ENCODE assay signal across 13 cellular contexts in the genomic region with DNA sequence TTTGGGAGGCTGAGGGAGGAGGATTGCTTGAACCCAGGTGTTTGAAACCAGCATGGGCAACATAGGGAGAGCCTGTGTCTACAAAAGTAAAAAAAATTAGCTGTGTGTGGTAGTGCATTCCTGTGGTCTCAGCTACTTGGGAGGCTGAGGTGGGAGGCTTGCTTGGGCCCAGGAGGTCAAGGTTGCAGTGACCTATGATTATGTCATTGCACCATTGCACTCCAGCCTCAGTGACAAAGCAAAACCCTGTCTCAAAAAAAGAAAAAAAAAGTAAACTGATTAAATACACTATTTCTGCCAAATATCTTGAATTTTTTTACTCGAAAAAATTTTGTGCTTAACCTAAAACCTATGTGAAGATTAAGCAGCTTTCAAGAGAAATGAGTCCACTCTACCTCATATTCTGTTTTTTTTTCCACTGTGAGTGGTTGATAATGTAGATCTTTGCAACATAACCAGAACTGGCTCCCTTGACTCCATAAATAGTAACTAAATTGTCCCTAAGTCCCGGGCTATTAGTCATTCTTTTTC. TPM values are rescaled to one million over a fixed set of nuclear protein-coding genes. Genes with fewer than 3 reads are reported as not detected.
DNase-seq lines count a peak whose midpoint lies in the region; ATAC-seq and TF ChIP-seq lines count a peak whose summit lies in the region.
"Had no signal": no experiment of that assay in that cellular context is flagged by ENCODE, and none has a peak within 500 bp of the region (broad histone marks: within the 10 kb centered on the region; RNA-seq: fewer than 3 reads in every experiment).

No MANE protein-coding gene starts in this region.

- H3K27ac ChIP-seq in SJSA1: peak overlapping the region; percentile 89
- H3K27ac ChIP-seq in aorta (ENCODE audit: low read depth in 1 of 2, low read length in 2 of 2): peak overlapping the region; percentile 6 to 44
- H3K27ac ChIP-seq: upper lobe of left lung had no signal

- H3K4me1 Mint-ChIP-seq in stimulated activated naive CD8-positive, alpha-beta T cell treated with anti-CD3 and anti-CD28 coated beads, Interleukin-15, Interleukin-2, amounts not matched to agents 100 ng/mL and 50 ng/mL, for 24 hours (ENCODE audit: low read depth): peaks cover 27% of the 10 kb centered on the region
- H3K4me1 Mint-ChIP-seq: activated naive CD4-positive, alpha-beta T cell treated with anti-CD3 and anti-CD28 coated beads, Interleukin-2, amount 50 U/mL, for 24 hours had no signal

- H3K9me3 Mint-ChIP-seq in stimulated activated naive CD8-positive, alpha-beta T cell treated with anti-CD3 and anti-CD28 coated beads, Interleukin-15, Interleukin-2, amounts not matched to agents 100 ng/mL and 50 ng/mL, for 24 hours: no peaks in the 10 kb centered on the region
- H3K9me3 Mint-ChIP-seq: activated naive CD4-positive, alpha-beta T cell treated with anti-CD3 and anti-CD28 coated beads, Interleukin-2, amount 50 U/mL, for 24 hours had no signal

- no peak overlapping the region for H3K4me3 ChIP-seq in SJSA1
- H3K4me3 ChIP-seq in fibroblast of pulmonary artery (replicated peaks; ENCODE audit: low read depth, low read length): no peak overlapping the region
- no peak overlapping the region for H3K4me3 ChIP-seq in aorta (ENCODE audit: low read length in 2 of 2)
- H3K4me3 ChIP-seq: upper lobe of left lung had no signal

- H3K9me3 ChIP-seq in SJSA1 (replicated peaks) (no peaks in the 10 kb centered on the region), aorta (ENCODE audit: control insufficient read depth, low read length) (no peaks in the 10 kb centered on the region)
- H3K9me3 ChIP-seq: upper lobe of left lung had no signal

- H3K4me1 ChIP-seq in SJSA1 (replicated peaks) (peaks cover 32% of the 10 kb centered on the region), aorta (ENCODE audit: control insufficient read depth in 1 of 2, insufficient read depth in 2 of 2, low read length in 2 of 2) (no peaks in the 10 kb centered on the region)
- H3K4me1 ChIP-seq: upper lobe of left lung had no signal

- DNase-seq in stimulated activated naive CD8-positive, alpha-beta T cell treated with anti-CD3 and anti-CD28 coated beads, Interleukin-15, Interleukin-2, amounts not matched to agents 100 U/mL and 50 U/mL, for 24 hours: no peak
- DNase-seq in SJSA1 (ENCODE audit: low read depth in 1 of 2, low spot score in 2 of 2): peak; percentile 91 to 94
- DNase-seq in fibroblast of pulmonary artery (ENCODE audit: low read depth): peak; percentile 91
- DNase-seq in aorta: no peak
- no peak for DNase-seq in midbrain (lab: John Stamatoyannopoulos, UW)
- DNase-seq in retina: no peak
- DNase-seq: foreskin melanocyte, NCI-H187, upper lobe of left lung had no signal

- H3K36me3 ChIP-seq in SJSA1 (no peaks in the 10 kb centered on the region), aorta (ENCODE audit: control insufficient read depth in 1 of 2, insufficient read depth in 2 of 2, low read length in 1 of 2) (no peaks in the 10 kb centered on the region)
- H3K36me3 ChIP-seq: upper lobe of left lung had no signal

- intact Hi-C loops in aorta (cut with DNase I): no loop called here

- WGBS in aorta, 2 donors: 6% methylated on average over 2 of the region's 2 CpGs

- H3K27ac Mint-ChIP-seq in stimulated activated naive CD8-positive, alpha-beta T cell treated with anti-CD3 and anti-CD28 coated beads, Interleukin-15, Interleukin-2, amounts not matched to agents 100 ng/mL and 50 ng/mL, for 24 hours: peak overlapping the region; percentile 2
- H3K27ac Mint-ChIP-seq: activated naive CD4-positive, alpha-beta T cell treated with anti-CD3 and anti-CD28 coated beads, Interleukin-2, amount 50 U/mL, for 24 hours; mesothelial cell of epicardium had no signal

- TF ChIP-seq CTCF in fibroblast of pulmonary artery (IDR thresholded peaks at IDR 0.05; ENCODE audit: low read length, missing control alignments): no peak

- no peak for ATAC-seq in stimulated activated naive CD8-positive, alpha-beta T cell treated with anti-CD3 and anti-CD28 coated beads, Interleukin-15, Interleukin-2, amounts not matched to agents 100 U/mL and 50 U/mL, for 24 hours
- no peak for ATAC-seq in aorta (ENCODE audit: low FRiP score)
- no peak for ATAC-seq in HG03442 (IDR thresholded peaks at IDR 0.05; ENCODE audit: unreplicated experiment)

- H3K27me3 ChIP-seq in SJSA1 (replicated peaks) (no peaks in the 10 kb centered on the region), aorta (ENCODE audit: control insufficient read depth in 1 of 2, insufficient read depth in 2 of 2, low read length in 1 of 2) (no peaks in the 10 kb centered on the region)
- H3K27me3 ChIP-seq: upper lobe of left lung had no signal

- H3K27me3 Mint-ChIP-seq in stimulated activated naive CD8-positive, alpha-beta T cell treated with anti-CD3 and anti-CD28 coated beads, Interleukin-15, Interleukin-2, amounts not matched to agents 100 ng/mL and 50 ng/mL, for 24 hours: no peaks in the 10 kb centered on the region
- H3K27me3 Mint-ChIP-seq: activated naive CD4-positive, alpha-beta T cell treated with anti-CD3 and anti-CD28 coated beads, Interleukin-2, amount 50 U/mL, for 24 hours had no signal

- H3K4me3 Mint-ChIP-seq in stimulated activated naive CD8-positive, alpha-beta T cell treated with anti-CD3 and anti-CD28 coated beads, Interleukin-15, Interleukin-2, amounts not matched to agents 100 ng/mL and 50 ng/mL, for 24 hours: no peak overlapping the region
- H3K4me3 Mint-ChIP-seq: activated naive CD4-positive, alpha-beta T cell treated with anti-CD3 and anti-CD28 coated beads, Interleukin-2, amount 50 U/mL, for 24 hours; mesothelial cell of epicardium had no signal

- no peaks in the 10 kb centered on the region for H3K36me3 Mint-ChIP-seq in stimulated activated naive CD8-positive, alpha-beta T cell treated with anti-CD3 and anti-CD28 coated beads, Interleukin-15, Interleukin-2, amounts not matched to agents 100 ng/mL and 50 ng/mL, for 24 hours (ENCODE audit: low read depth)
- H3K36me3 Mint-ChIP-seq: activated naive CD4-positive, alpha-beta T cell treated with anti-CD3 and anti-CD28 coated beads, Interleukin-2, amount 50 U/mL, for 24 hours had no signal

RNA-seq across cellular contexts. Expression of a gene that starts 19.4 kb away (rescaled TPM):
- 25.1 and 32.0 TPM in 2 replicates for total RNA-seq in SJSA1 (2014; rRNA removed; shearing (Covaris generic))
- 10 to 100 TPM; 12.8 to 13.1 TPM for total RNA-seq in aorta
- 1 to 10 TPM; 2.1 to 3.2 TPM for polyA plus RNA-seq in aorta

Comparison
In these comparisons a context has a peak if more than half of its experiments do, and no peak if none do; other contexts are left out.
1. DNase-seq: peak in SJSA1 (2 of 2) and fibroblast of pulmonary artery (single experiment); none in stimulated activated naive CD8-positive, alpha-beta T cell treated with anti-CD3 and anti-CD28 coated beads, Interleukin-15, Interleukin-2, amounts not matched to agents 100 U/mL and 50 U/mL, for 24 hours (single experiment), aorta (0 of 2), midbrain (single experiment) and retina (single experiment).